13 cellular contexts compared by ENCODE assay signal in the genomic region with DNA sequence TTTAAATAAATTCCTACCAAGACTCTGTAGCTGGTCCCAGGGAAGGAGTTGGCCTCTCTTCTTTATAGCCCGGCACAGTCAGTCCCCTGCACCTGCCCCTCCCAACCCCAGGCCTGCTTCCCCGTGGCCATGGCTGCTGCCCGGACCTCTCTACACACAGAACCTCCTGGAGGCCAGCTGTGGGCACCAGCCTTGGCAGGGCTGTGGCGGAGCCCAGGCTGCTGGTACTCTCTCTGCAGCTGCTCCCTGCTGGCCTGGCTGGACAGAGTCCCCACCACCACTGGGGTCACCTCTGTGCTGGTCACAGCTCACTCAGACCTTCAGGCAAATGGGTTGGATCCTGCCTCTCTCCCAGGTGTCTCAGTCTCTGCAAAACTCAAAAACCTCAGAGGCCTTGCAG.
A peak's percentile ranks its signal among the peaks of the same experiment; 100 is the strongest.
DNase-seq lines count a peak whose midpoint lies in the region; TF ChIP-seq lines count a peak whose summit lies in the region.
"Had no signal": no experiment of that assay in that cellular context is flagged by ENCODE, and none has a peak within 500 bp of the region (broad histone marks: within the 10 kb centered on the region; RNA-seq: fewer than 3 reads in every experiment).

No MANE protein-coding gene starts in this region.

- DNase-seq in breast epithelium (ENCODE audit: low spot score in 2 of 2) (no peak), MCF 10A (ENCODE audit: unreplicated experiment) (no peak), osteocyte (ENCODE audit: extremely low spot score, unreplicated experiment) (no peak), vagina (ENCODE audit: extremely low spot score in 2 of 2) (no peak), PC-9 (no peak), GM10248 (ENCODE audit: extremely low spot score) (no peak), HFFc6 (no peak)
- DNase-seq: effector CD4-positive, alpha-beta T cell; NCI-H187 treated with DMSO at 0.1 percent for 48 hours; NK-92 treated with Interleukin-12 subunit alpha and Interleukin-12 subunit beta, amount 100 ng/mL, for 24 hours; T-helper 17 cell had no signal

- H3K79me2 ChIP-seq in PC-9 (ENCODE audit: low read depth): peaks cover 22% of the 10 kb centered on the region

- 54% methylated on average over 4 of the region's 4 CpGs for WGBS in esophagus, 2 donors

- H3F3A ChIP-seq in PC-9 (ENCODE audit: insufficient read depth, low read depth): peaks cover 35% of the 10 kb centered on the region

- peaks cover 1% of the 10 kb centered on the region for H3K36me3 Mint-ChIP-seq in MCF 10A (ENCODE audit: insufficient read depth, unreplicated experiment)
- H3K36me3 Mint-ChIP-seq in osteocyte (ENCODE audit: unreplicated experiment): peaks cover 10% of the 10 kb centered on the region
- H3K36me3 Mint-ChIP-seq in HFFc6 (ENCODE audit: low read depth): no peaks in the 10 kb centered on the region

- H2AFZ ChIP-seq in PC-9: no peak overlapping the region

- no peaks in the 10 kb centered on the region for H3K9me2 ChIP-seq in PC-9 (ENCODE audit: insufficient read depth)

- no peaks in the 10 kb centered on the region for H3K27me3 Mint-ChIP-seq in MCF 10A (ENCODE audit: insufficient read depth, unreplicated experiment)
- H3K27me3 Mint-ChIP-seq in osteocyte (ENCODE audit: unreplicated experiment): no peaks in the 10 kb centered on the region
- H3K27me3 Mint-ChIP-seq in HFFc6 (ENCODE audit: insufficient read depth): no peaks in the 10 kb centered on the region; the same call in none of the 2 replicates

- no peak overlapping the region for H3K4me3 Mint-ChIP-seq in MCF 10A (ENCODE audit: unreplicated experiment)
- peak overlapping the region; percentile 59 for H3K4me3 Mint-ChIP-seq in osteocyte (ENCODE audit: unreplicated experiment)
- H3K4me3 Mint-ChIP-seq in HFFc6: no peak overlapping the region
- H3K4me3 Mint-ChIP-seq: T-helper 17 cell had no signal

- intact Hi-C loops in breast epithelium (cut with DNase I; ENCODE audit: low total_unique reads) (no loop called here), MCF 10A (cut with micrococcal nuclease) (loop anchor here (5.0 kb wide), 1 partner anchor 109 kb away; a partner anchor contains a TSS), vagina (cut with DNase I) (loop anchor here (5.0 kb wide), 3 partner anchors 79 to 169 kb away; a partner anchor contains a TSS), PC-9 (cut with micrococcal nuclease; ENCODE audit: unreplicated experiment) (loop anchor here (2.0 kb wide), 2 partner anchors 79 to 173 kb away; no protein-coding TSS in a partner anchor)

- H3K36me3 ChIP-seq in breast epithelium (no peaks in the 10 kb centered on the region), esophagus (ENCODE audit: control insufficient read depth in 2 of 2, insufficient read depth in 2 of 2, low read length in 1 of 2) (peaks cover 0 to 7% of the 10 kb centered on the region in 2 donors), vagina (peaks cover 0 to 6% of the 10 kb centered on the region in 2 donors), PC-9 (ENCODE audit: low read depth) (no peaks in the 10 kb centered on the region)

- H3K9me3 Mint-ChIP-seq in MCF 10A (ENCODE audit: unreplicated experiment) (no peaks in the 10 kb centered on the region), osteocyte (ENCODE audit: unreplicated experiment) (no peaks in the 10 kb centered on the region), HFFc6 (no peaks in the 10 kb centered on the region)

- H3K4me3 ChIP-seq in breast epithelium (peak overlapping the region in 2 of 3 donors; percentile 3 to 44), esophagus (ENCODE audit: low read depth in 1 of 2, low read length in 2 of 2) (no peak overlapping the region), vagina (peak overlapping the region in 1 of 2 donors; percentile 28), PC-9 (no peak overlapping the region)

- H3K4me2 ChIP-seq in PC-9: no peak overlapping the region
- H3K4me2 ChIP-seq: KMS-11 had no signal

- CTCF ChIA-PET in MCF 10A (lab: Yijun Ruan, JAX): interaction anchor here (1.0 to 1.7 kb wide), 2 partner anchors 111 to 124 kb away, joined by 3 to 5 read pairs; no protein-coding TSS in a partner anchor
- CTCF ChIA-PET in PC-9 (lab: Charles Lee): interaction anchor here (0.7 kb wide), 1 partner anchor 111 kb away, joined by 4 read pairs; no protein-coding TSS in a partner anchor
- CTCF ChIA-PET in GM10248 (lab: Yijun Ruan, JAX): interaction anchor here (0.7 to 1.6 kb wide), 4 partner anchors 83 to 175 kb away, joined by 3 to 4 read pairs (median 3); no protein-coding TSS in a partner anchor

- no peak overlapping the region for H3K27ac Mint-ChIP-seq in MCF 10A (ENCODE audit: low read depth, unreplicated experiment)
- H3K27ac Mint-ChIP-seq in osteocyte (ENCODE audit: unreplicated experiment): peak overlapping the region; percentile 98
- no peak overlapping the region for H3K27ac Mint-ChIP-seq in HFFc6
- H3K27ac Mint-ChIP-seq: T-helper 17 cell had no signal

- POLR2A ChIA-PET in MCF 10A (lab: Yijun Ruan, JAX) (no interaction called here), PC-9 (lab: Charles Lee; ENCODE audit: unreplicated experiment) (no interaction called here), GM10248 (lab: Yijun Ruan, JAX) (no interaction called here)

- H3K4me1 Mint-ChIP-seq in MCF 10A (ENCODE audit: insufficient read depth, unreplicated experiment) (no peaks in the 10 kb centered on the region), osteocyte (ENCODE audit: unreplicated experiment) (peaks cover 64% of the 10 kb centered on the region), HFFc6 (ENCODE audit: low read depth) (no peaks in the 10 kb centered on the region)

- no peak for TF ChIP-seq POLR2A in breast epithelium (IDR thresholded peaks at IDR 0.05)
- TF ChIP-seq POLR2A in vagina (IDR thresholded peaks at IDR 0.05): no peak

- H3K27ac ChIP-seq in breast epithelium (peak overlapping the region; percentile 45 to 86), esophagus (ENCODE audit: low read depth in 2 of 2, low read length in 1 of 2) (peak overlapping the region; percentile 3 to 71), vagina (peak overlapping the region; percentile 10), PC-9 (no peak overlapping the region)
- H3K27ac ChIP-seq: KMS-11 had no signal

- H4K20me1 ChIP-seq in PC-9 (ENCODE audit: insufficient read depth): peaks cover 15% of the 10 kb centered on the region

- H3K27me3 ChIP-seq in breast epithelium (no peaks in the 10 kb centered on the region), esophagus (ENCODE audit: control insufficient read depth in 1 of 2, insufficient read depth in 2 of 2, low read length in 2 of 2) (no peaks in the 10 kb centered on the region), vagina (no peaks in the 10 kb centered on the region), PC-9 (ENCODE audit: insufficient read depth, low read depth) (no peaks in the 10 kb centered on the region)

- H3K4me1 ChIP-seq in breast epithelium (peaks cover 15 to 18% of the 10 kb centered on the region in 2 donors), esophagus (ENCODE audit: control insufficient read depth in 2 of 2, insufficient read depth in 2 of 2, low read length in 1 of 2) (peaks cover 4 to 13% of the 10 kb centered on the region in 2 donors), vagina (peaks cover 33% of the 10 kb centered on the region), PC-9 (replicated peaks; ENCODE audit: insufficient read depth) (peaks cover 52% of the 10 kb centered on the region)

- no peak for TF ChIP-seq CTCF in breast epithelium (IDR thresholded peaks at IDR 0.05)
- TF ChIP-seq CTCF in MCF 10A (IDR thresholded peaks at IDR 0.05; ENCODE audit: unreplicated experiment): no peak
- no peak for TF ChIP-seq CTCF in osteocyte (IDR thresholded peaks at IDR 0.05)
- no peak for TF ChIP-seq CTCF in vagina (IDR thresholded peaks at IDR 0.05)
- no peak for TF ChIP-seq CTCF in PC-9 (conservative IDR thresholded peaks at IDR 0.05)
- no peak for TF ChIP-seq CTCF in GM10248 (IDR thresholded peaks at IDR 0.05; ENCODE audit: control extremely low read depth, extremely low read depth, low read depth, missing control alignments)
- no peak for TF ChIP-seq CTCF in HFFc6 (IDR thresholded peaks at IDR 0.05)

- H3K9me3 ChIP-seq in breast epithelium (no peaks in the 10 kb centered on the region), esophagus (ENCODE audit: control insufficient read depth in 2 of 2, insufficient read depth in 1 of 2, low read depth in 1 of 2, low read length in 1 of 2) (no peaks in the 10 kb centered on the region), vagina (no peaks in the 10 kb centered on the region), PC-9 (ENCODE audit: insufficient read depth, low read depth) (no peaks in the 10 kb centered on the region)

- no TSS peak for BruUV-seq in MCF 10A (replicated peaks; lab: Mats Ljungman, UMichigan)
- BruUV-seq in PC-9 (replicated peaks; lab: Mats Ljungman, UMichigan): no TSS peak

Comparison
In these comparisons a context has a peak if more than half of its experiments do, and no peak if none do; other contexts are left out.
1. H3K4me3 ChIP-seq: peak in breast epithelium (2 of 3); none in esophagus (0 of 2) and PC-9 (single experiment).